Comparison of ENCODE assay signal across 2 cellular contexts in the genomic region with DNA sequence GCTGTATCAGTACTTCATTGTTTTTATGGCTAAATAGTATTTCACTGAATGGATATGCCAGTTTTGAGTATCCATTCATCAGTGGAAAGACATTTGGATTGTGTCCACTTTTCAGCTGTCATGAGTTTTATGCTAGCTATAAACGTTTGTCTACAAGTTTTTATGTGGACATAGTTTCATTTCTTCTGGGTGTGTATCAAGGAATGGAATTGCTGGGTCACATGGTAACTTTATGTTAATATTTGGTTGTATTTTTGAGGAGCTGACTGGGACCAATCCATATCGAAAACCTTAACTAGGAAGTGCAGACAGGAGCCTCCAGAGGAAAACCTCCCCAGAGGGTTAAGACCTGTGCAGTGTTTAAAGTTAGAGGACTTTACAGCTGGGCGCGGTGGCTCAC.
A peak's percentile ranks its signal among the peaks of the same experiment; 100 is the strongest.
TF ChIP-seq lines count a peak whose summit lies in the region.

No MANE protein-coding gene starts in this region.

TF ChIP-seq in HEK293, 187 proteins besides CTCF, POLR2A, EP300 and RAD21:
- TF ChIP-seq ZNF146 (tag by site-specific recombination; IDR thresholded peaks at IDR 0.05) (peak; percentile 31; the same call in 1 of the 2 replicates), ZNF423 (tag by site-specific recombination; IDR thresholded peaks at IDR 0.05) (no peak)

TF ChIP-seq in K562, 482 proteins besides CTCF, POLR2A, EP300 and RAD21:
- TF ChIP-seq, protein P1, sequence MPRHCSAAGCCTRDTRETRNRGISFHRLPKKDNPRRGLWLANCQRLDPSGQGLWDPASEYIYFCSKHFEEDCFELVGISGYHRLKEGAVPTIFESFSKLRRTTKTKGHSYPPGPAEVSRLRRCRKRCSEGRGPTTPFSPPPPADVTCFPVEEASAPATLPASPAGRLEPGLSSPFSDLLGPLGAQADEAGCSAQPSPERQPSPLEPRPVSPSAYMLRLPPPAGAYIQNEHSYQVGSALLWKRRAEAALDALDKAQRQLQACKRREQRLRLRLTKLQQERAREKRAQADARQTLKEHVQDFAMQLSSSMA (CRISPR knock-in tag; IDR thresholded peaks at IDR 0.05), result no peak
- TF ChIP-seq, protein P2, sequence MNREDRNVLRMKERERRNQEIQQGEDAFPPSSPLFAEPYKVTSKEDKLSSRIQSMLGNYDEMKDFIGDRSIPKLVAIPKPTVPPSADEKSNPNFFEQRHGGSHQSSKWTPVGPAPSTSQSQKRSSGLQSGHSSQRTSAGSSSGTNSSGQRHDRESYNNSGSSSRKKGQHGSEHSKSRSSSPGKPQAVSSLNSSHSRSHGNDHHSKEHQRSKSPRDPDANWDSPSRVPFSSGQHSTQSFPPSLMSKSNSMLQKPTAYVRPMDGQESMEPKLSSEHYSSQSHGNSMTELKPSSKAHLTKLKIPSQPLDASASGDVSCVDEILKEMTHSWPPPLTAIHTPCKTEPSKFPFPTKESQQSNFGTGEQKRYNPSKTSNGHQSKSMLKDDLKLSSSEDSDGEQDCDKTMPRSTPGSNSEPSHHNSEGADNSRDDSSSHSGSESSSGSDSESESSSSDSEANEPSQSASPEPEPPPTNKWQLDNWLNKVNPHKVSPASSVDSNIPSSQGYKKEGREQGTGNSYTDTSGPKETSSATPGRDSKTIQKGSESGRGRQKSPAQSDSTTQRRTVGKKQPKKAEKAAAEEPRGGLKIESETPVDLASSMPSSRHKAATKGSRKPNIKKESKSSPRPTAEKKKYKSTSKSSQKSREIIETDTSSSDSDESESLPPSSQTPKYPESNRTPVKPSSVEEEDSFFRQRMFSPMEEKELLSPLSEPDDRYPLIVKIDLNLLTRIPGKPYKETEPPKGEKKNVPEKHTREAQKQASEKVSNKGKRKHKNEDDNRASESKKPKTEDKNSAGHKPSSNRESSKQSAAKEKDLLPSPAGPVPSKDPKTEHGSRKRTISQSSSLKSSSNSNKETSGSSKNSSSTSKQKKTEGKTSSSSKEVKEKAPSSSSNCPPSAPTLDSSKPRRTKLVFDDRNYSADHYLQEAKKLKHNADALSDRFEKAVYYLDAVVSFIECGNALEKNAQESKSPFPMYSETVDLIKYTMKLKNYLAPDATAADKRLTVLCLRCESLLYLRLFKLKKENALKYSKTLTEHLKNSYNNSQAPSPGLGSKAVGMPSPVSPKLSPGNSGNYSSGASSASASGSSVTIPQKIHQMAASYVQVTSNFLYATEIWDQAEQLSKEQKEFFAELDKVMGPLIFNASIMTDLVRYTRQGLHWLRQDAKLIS (CRISPR knock-in tag; IDR thresholded peaks at IDR 0.05), result no peak
- TF ChIP-seq PHB (CRISPR knock-in tag; IDR thresholded peaks at IDR 0.05) (no peak), XRCC3 (IDR thresholded peaks at IDR 0.05) (no peak), PTRF (tag; IDR thresholded peaks at IDR 0.05) (no peak)
- TF ChIP-seq, protein P3, sequence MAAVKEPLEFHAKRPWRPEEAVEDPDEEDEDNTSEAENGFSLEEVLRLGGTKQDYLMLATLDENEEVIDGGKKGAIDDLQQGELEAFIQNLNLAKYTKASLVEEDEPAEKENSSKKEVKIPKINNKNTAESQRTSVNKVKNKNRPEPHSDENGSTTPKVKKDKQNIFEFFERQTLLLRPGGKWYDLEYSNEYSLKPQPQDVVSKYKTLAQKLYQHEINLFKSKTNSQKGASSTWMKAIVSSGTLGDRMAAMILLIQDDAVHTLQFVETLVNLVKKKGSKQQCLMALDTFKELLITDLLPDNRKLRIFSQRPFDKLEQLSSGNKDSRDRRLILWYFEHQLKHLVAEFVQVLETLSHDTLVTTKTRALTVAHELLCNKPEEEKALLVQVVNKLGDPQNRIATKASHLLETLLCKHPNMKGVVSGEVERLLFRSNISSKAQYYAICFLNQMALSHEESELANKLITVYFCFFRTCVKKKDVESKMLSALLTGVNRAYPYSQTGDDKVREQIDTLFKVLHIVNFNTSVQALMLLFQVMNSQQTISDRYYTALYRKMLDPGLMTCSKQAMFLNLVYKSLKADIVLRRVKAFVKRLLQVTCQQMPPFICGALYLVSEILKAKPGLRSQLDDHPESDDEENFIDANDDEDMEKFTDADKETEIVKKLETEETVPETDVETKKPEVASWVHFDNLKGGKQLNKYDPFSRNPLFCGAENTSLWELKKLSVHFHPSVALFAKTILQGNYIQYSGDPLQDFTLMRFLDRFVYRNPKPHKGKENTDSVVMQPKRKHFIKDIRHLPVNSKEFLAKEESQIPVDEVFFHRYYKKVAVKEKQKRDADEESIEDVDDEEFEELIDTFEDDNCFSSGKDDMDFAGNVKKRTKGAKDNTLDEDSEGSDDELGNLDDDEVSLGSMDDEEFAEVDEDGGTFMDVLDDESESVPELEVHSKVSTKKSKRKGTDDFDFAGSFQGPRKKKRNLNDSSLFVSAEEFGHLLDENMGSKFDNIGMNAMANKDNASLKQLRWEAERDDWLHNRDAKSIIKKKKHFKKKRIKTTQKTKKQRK (IDR thresholded peaks at IDR 0.05; ENCODE audit: borderline replicate concordance, low read depth, low read length), result no peak
